1 cellular context compared by ENCODE assay signal in the genomic region with DNA sequence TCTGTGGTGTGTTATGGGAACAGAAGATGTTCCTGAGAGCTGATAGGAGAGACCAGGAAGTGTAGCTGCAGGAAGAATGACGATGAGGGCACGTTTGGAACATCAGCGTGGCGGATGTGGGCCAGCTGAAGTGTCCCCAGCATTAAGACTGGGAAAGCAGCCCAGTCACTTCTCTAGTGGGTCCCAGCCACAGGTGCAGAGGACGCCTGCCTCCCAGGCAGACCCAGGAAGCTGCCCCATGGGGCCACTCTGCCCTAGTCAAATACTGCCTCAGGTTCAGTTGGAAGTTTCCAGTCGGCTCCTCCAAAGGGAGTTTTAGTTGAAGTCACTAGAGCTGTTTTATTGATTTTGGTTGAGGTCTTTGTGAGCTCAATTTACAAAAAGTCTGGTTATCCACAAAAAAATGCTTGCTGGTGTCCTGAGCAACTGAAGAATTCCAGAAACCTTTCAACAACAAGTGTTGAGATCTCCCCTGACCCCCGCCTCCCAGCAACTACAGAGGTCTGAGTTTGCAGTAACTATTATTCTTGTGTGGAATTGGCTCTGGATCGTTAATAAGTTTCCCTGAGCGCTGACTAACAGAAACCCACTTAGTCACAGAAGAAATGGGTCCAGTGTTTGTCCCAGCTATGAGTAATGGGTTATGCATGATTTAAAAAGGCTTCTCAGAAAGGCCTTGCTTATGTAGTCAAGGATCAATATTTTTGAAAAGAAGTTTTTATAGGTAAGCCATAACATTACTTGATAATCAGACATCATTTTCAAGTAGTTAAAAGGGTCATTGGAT.
TF ChIP-seq lines count a peak whose summit lies in the region.

No MANE protein-coding gene starts in this region.

TF ChIP-seq in HepG2, 621 proteins besides CTCF, POLR2A, EP300 and RAD21 (continued from another document and continues in another):
- TF ChIP-seq SATB2 (CRISPR knock-in tag; IDR thresholded peaks at IDR 0.05): no peak
- TF ChIP-seq ESRRA (CRISPR knock-in tag; IDR thresholded peaks at IDR 0.05; ENCODE audit: low read depth): no peak
- TF ChIP-seq TEAD3 (CRISPR knock-in tag; optimal IDR thresholded peaks at IDR 0.05; ENCODE audit: borderline replicate concordance): no peak
- TF ChIP-seq, protein P1, sequence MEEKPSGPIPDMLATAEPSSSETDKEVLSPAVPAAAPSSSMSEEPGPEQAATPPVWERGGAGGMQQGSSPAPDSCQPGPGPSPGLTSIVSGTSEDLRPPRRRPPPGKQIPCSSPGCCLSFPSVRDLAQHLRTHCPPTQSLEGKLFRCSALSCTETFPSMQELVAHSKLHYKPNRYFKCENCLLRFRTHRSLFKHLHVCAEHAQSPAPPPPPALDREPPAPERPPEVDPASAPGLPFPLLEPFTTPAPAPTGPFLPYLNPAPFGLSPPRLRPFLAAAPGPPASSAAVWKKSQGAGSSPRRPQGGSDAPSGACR (CRISPR knock-in tag; IDR thresholded peaks at IDR 0.05): 0 out of 2 replicates have a peak, but pooled peaks have one; percentile 51
- TF ChIP-seq ZNF549 (CRISPR knock-in tag; IDR thresholded peaks at IDR 0.05): no peak
- TF ChIP-seq NR2F1 (CRISPR knock-in tag; IDR thresholded peaks at IDR 0.05): peak in 1 of 2 experiments; percentile 9; a peak in 1 of 4 replicates
- peak; percentile 45; the same call in 1 of the 2 replicates for TF ChIP-seq ZFP36L1 (CRISPR knock-in tag; IDR thresholded peaks at IDR 0.05)
- TF ChIP-seq KLF11 (CRISPR knock-in tag; IDR thresholded peaks at IDR 0.05): no peak
- TF ChIP-seq, protein P2, sequence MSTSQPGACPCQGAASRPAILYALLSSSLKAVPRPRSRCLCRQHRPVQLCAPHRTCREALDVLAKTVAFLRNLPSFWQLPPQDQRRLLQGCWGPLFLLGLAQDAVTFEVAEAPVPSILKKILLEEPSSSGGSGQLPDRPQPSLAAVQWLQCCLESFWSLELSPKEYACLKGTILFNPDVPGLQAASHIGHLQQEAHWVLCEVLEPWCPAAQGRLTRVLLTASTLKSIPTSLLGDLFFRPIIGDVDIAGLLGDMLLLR (CRISPR knock-in tag; IDR thresholded peaks at IDR 0.05): no peak
- TF ChIP-seq, protein P3, sequence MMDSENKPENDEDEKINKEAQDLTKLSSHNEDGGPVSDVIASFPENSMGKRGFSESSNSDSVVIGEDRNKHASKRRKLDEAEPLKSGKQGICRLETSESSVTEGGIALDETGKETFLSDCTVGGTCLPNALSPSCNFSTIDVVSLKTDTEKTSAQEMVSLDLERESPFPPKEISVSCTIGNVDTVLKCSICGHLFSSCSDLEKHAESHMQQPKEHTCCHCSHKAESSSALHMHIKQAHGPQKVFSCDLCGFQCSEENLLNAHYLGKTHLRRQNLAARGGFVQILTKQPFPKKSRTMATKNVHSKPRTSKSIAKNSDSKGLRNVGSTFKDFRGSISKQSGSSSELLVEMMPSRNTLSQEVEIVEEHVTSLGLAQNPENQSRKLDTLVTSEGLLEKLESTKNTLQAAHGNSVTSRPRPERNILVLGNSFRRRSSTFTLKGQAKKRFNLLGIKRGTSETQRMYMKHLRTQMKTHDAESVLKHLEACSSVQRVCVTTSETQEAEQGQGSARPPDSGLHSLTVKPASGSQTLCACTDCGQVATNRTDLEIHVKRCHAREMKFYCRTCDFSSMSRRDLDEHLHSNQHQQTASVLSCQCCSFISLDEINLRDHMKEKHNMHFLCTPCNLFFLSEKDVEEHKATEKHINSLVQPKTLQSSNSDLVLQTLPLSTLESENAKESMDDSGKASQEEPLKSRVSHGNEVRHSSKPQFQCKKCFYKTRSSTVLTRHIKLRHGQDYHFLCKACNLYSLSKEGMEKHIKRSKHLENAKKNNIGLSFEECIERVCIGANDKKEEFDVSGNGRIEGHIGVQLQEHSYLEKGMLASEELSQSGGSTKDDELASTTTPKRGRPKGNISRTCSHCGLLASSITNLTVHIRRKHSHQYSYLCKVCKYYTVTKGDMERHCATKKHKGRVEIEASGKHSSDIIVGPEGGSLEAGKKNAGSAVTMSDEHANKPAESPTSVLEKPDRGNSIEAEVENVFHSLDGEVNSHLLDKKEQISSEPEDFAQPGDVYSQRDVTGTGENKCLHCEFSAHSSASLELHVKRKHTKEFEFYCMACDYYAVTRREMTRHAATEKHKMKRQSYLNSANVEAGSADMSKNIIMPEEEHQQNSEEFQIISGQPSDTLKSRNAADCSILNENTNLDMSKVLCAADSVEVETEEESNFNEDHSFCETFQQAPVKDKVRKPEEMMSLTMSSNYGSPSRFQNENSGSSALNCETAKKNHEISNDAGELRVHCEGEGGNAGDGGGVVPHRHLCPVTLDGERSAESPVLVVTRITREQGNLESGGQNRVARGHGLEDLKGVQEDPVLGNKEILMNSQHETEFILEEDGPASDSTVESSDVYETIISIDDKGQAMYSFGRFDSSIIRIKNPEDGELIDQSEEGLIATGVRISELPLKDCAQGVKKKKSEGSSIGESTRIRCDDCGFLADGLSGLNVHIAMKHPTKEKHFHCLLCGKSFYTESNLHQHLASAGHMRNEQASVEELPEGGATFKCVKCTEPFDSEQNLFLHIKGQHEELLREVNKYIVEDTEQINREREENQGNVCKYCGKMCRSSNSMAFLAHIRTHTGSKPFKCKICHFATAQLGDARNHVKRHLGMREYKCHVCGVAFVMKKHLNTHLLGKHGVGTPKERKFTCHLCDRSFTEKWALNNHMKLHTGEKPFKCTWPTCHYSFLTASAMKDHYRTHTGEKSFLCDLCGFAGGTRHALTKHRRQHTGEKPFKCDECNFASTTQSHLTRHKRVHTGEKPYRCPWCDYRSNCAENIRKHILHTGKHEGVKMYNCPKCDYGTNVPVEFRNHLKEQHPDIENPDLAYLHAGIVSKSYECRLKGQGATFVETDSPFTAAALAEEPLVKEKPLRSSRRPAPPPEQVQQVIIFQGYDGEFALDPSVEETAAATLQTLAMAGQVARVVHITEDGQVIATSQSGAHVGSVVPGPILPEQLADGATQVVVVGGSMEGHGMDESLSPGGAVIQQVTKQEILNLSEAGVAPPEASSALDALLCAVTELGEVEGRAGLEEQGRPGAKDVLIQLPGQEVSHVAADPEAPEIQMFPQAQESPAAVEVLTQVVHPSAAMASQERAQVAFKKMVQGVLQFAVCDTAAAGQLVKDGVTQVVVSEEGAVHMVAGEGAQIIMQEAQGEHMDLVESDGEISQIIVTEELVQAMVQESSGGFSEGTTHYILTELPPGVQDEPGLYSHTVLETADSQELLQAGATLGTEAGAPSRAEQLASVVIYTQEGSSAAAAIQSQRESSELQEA (CRISPR knock-in tag; IDR thresholded peaks at IDR 0.05; ENCODE audit: not compliant biosample characterization): no peak
- no peak for TF ChIP-seq SP4 (CRISPR knock-in tag; IDR thresholded peaks at IDR 0.05)
- TF ChIP-seq MIXL1 (CRISPR knock-in tag; IDR thresholded peaks at IDR 0.05): peak; percentile 61
- TF ChIP-seq, protein P4, sequence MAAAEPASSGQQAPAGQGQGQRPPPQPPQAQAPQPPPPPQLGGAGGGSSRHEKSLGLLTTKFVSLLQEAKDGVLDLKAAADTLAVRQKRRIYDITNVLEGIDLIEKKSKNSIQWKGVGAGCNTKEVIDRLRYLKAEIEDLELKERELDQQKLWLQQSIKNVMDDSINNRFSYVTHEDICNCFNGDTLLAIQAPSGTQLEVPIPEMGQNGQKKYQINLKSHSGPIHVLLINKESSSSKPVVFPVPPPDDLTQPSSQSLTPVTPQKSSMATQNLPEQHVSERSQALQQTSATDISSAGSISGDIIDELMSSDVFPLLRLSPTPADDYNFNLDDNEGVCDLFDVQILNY (CRISPR knock-in tag; conservative IDR thresholded peaks at IDR 0.05): no peak
- peak; percentile 27; the same call in 1 of the 2 replicates for TF ChIP-seq CHD4 (IDR thresholded peaks at IDR 0.05; ENCODE audit: borderline replicate concordance, low read length)
- TF ChIP-seq, protein P5, sequence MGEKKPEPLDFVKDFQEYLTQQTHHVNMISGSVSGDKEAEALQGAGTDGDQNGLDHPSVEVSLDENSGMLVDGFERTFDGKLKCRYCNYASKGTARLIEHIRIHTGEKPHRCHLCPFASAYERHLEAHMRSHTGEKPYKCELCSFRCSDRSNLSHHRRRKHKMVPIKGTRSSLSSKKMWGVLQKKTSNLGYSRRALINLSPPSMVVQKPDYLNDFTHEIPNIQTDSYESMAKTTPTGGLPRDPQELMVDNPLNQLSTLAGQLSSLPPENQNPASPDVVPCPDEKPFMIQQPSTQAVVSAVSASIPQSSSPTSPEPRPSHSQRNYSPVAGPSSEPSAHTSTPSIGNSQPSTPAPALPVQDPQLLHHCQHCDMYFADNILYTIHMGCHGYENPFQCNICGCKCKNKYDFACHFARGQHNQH (CRISPR knock-in tag; IDR thresholded peaks at IDR 0.05): peak; percentile 67; the same call in 1 of the 2 replicates
- TF ChIP-seq, protein P6, sequence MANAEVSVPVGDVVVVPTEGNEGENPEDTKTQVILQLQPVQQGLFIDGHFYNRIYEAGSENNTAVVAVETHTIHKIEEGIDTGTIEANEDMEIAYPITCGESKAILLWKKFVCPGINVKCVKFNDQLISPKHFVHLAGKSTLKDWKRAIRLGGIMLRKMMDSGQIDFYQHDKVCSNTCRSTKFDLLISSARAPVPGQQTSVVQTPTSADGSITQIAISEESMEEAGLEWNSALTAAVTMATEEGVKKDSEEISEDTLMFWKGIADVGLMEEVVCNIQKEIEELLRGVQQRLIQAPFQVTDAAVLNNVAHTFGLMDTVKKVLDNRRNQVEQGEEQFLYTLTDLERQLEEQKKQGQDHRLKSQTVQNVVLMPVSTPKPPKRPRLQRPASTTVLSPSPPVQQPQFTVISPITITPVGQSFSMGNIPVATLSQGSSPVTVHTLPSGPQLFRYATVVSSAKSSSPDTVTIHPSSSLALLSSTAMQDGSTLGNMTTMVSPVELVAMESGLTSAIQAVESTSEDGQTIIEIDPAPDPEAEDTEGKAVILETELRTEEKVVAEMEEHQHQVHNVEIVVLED (CRISPR knock-in tag; IDR thresholded peaks at IDR 0.05; ENCODE audit: borderline replicate concordance): no peak
- TF ChIP-seq, protein P7, sequence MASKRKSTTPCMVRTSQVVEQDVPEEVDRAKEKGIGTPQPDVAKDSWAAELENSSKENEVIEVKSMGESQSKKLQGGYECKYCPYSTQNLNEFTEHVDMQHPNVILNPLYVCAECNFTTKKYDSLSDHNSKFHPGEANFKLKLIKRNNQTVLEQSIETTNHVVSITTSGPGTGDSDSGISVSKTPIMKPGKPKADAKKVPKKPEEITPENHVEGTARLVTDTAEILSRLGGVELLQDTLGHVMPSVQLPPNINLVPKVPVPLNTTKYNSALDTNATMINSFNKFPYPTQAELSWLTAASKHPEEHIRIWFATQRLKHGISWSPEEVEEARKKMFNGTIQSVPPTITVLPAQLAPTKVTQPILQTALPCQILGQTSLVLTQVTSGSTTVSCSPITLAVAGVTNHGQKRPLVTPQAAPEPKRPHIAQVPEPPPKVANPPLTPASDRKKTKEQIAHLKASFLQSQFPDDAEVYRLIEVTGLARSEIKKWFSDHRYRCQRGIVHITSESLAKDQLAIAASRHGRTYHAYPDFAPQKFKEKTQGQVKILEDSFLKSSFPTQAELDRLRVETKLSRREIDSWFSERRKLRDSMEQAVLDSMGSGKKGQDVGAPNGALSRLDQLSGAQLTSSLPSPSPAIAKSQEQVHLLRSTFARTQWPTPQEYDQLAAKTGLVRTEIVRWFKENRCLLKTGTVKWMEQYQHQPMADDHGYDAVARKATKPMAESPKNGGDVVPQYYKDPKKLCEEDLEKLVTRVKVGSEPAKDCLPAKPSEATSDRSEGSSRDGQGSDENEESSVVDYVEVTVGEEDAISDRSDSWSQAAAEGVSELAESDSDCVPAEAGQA (IDR thresholded peaks at IDR 0.05; ENCODE audit: low read depth): no peak
- TF ChIP-seq, protein P7 (CRISPR knock-in tag; IDR thresholded peaks at IDR 0.05; ENCODE audit: borderline replicate concordance): no peak
- no peak for TF ChIP-seq HNRNPH1 (optimal IDR thresholded peaks at IDR 0.05; ENCODE audit: low read depth, low read length)
- no peak for TF ChIP-seq ZNF749 (CRISPR knock-in tag; IDR thresholded peaks at IDR 0.05; ENCODE audit: borderline replicate concordance)
- TF ChIP-seq ZNF761 (CRISPR knock-in tag; conservative IDR thresholded peaks at IDR 0.05): no peak
